8 cellular contexts compared by ENCODE assay signal in the genomic region with DNA sequence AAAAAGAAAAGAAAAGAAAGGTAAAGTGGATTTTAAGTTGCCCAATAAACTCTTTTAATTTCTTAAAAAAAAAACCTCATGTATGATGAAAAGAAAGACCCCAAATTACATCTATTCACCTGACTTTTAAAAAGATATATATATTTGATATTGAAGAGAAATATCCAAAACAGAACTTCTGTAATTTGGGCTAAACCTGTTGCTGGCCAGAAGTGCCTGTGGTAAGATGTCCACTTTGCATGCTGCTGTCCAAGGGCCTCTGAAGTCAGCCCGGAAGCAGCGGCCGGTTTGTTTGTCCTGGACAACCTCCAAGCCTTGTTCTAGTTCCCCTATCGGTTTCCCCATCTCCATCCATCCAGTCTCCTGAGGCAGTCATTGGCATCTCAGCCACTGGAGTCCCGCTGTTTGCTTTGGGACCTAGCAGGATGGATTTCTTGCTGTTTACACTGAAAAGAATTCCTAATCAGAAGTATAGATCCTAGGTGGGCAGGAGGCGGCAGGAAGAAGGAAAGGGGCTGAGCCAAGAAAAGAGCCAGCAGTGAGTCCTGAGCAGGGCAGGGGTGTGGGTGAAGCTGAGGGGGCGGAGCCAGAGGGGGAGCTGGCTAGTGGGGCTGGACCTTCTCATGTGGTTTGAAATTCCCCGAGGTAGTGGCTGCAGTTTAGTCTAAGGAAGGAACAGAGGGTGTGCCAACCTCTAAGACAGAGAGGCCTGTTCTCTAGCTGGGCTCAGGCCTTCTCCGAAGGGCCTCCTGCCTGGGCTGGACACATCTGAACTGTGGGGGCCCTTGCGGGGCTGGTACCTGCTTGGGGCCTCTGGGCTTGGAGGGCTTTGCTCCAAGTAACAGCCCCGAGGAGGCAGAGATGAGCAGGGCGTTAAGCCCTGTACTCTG. TPM values are rescaled to one million over a fixed set of nuclear protein-coding genes. Genes with fewer than 3 reads are reported as not detected.
DNase-seq lines count a peak whose midpoint lies in the region; ATAC-seq and TF ChIP-seq lines count a peak whose summit lies in the region.

No MANE protein-coding gene starts in this region.

- H3K27ac ChIP-seq in prostate gland: no peak overlapping the region

- no peak for ATAC-seq in GM21447 (IDR thresholded peaks at IDR 0.05; ENCODE audit: unreplicated experiment)

- H3K9me3 ChIP-seq in prostate gland: no peaks in the 10 kb centered on the region

- TF ChIP-seq CTCF in foreskin fibroblast (IDR thresholded peaks at IDR 0.05; ENCODE audit: low read depth, low read length): no peak
- TF ChIP-seq CTCF in prostate gland (IDR thresholded peaks at IDR 0.05): peak in 1 of 4 experiments; percentile 6

- no peaks in the 10 kb centered on the region for H3K27me3 ChIP-seq in prostate gland (replicated peaks; ENCODE audit: insufficient read depth)

- DNase-seq in GOT3 (lab: John Stamatoyannopoulos, UW) (peak; percentile 36), RPMI8226 (peak; percentile 60), foreskin fibroblast (peak; percentile 68 to 81), prostate gland (ENCODE audit: low spot score) (peak; percentile 72), NK-92 (lab: John Stamatoyannopoulos, UW; ENCODE audit: unreplicated experiment) (no peak), RKO (ENCODE audit: low spot score) (no peak), 8988T (no peak)

- H3K4me1 ChIP-seq in prostate gland (replicated peaks): no peaks in the 10 kb centered on the region

- H3K4me3 ChIP-seq in foreskin fibroblast (ENCODE audit: low read depth in 1 of 2, low read length in 2 of 2) (no peak overlapping the region), prostate gland (no peak overlapping the region)

- no peaks in the 10 kb centered on the region for H3K36me3 ChIP-seq in prostate gland

- WGBS in prostate gland: 38% methylated on average over 12 of the region's 12 CpGs

- intact Hi-C loops in prostate gland (cut with DNase I): no loop called here

- no peak for TF ChIP-seq POLR2A in prostate gland (IDR thresholded peaks at IDR 0.05)

RNA-seq across cellular contexts. Expression of gene NCMAP, which starts 3.3 kb away (rescaled TPM):
- 1 to 10 TPM; 2.0 to 7.7 TPM for total RNA-seq in prostate gland

RNA-seq across cellular contexts. Expression of gene RCAN3, which starts 56.5 kb away (rescaled TPM):
- 100 to 1,000 TPM in 1 of 2 donors, 10 to 100 TPM in 1; 50.8 to 238 TPM for total RNA-seq in prostate gland

Comparison
In these comparisons a context has a peak if more than half of its experiments do, and no peak if none do; other contexts are left out.
1. DNase-seq: peak in GOT3 (single experiment), RPMI8226 (single experiment), foreskin fibroblast (2 of 2) and prostate gland (single experiment); none in NK-92 (single experiment), RKO (single experiment) and 8988T (single experiment).